In the genomic region with DNA sequence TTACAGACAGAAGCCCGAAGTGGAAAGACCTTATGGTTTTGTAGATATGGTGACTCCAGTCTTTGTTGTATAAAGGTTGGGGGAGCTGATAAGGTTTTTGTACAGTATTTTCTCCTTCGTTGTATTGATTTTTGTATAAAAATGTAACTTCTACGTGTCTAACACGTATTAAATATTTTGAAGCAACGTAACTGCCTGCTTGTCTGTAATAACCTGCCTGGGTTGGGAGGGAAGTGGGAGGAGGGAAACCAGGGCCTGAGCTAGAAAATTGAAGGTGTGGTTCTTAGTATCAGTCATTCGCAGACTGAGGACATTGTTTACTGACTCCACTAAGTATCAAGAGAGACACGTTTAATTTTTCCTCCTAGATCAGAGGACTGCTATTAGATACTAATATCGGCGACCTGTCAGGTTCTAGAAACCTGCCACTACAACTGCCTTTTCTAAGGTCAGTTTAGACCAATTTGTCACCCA, we compare ENCODE assay signal across 7 cellular contexts. TPM values are rescaled to one million over a fixed set of nuclear protein-coding genes. Genes with fewer than 3 reads are reported as not detected.
A peak's percentile ranks its signal among the peaks of the same experiment; 100 is the strongest.
DNase-seq lines count a peak whose midpoint lies in the region; ATAC-seq, FAIRE-seq and TF ChIP-seq lines count a peak whose summit lies in the region.

No MANE protein-coding gene starts in this region.

- peaks cover 44% of the 10 kb centered on the region for H3K79me2 ChIP-seq in HCT116 (ENCODE audit: insufficient read depth, low read length)

- no peaks in the 10 kb centered on the region for H3K27me3 ChIP-seq in HCT116 (ENCODE audit: insufficient read depth, low read length)

- no peaks in the 10 kb centered on the region for H3K9me3 ChIP-seq in HCT116 (ENCODE audit: control insufficient read depth in 1 of 2, insufficient read depth in 1 of 2, low read depth in 1 of 2, low read length in 2 of 2)

- peaks cover 3% of the 10 kb centered on the region in 2 experiments; a peak in 2 of 4 replicates for H3K36me3 ChIP-seq in HCT116 (ENCODE audit: control insufficient read depth in 1 of 2, insufficient read depth in 2 of 2, low read length in 2 of 2)

- RAD21 ChIA-PET in HCT116 (lab: Charles Lee; ENCODE audit: low non-redundant PET in 1 of 2, low total read pairs in 2 of 2, uncharacterized antibody in 2 of 2, unreplicated experiment in 2 of 2): no interaction called here

- H3K4me3 Mint-ChIP-seq in dendritic cell treated with granulocyte-macrophage colony-stimulating factor and Interleukin-4, amounts not matched to agents 40 ng/mL and 50 ng/mL, for 4 days: peak overlapping the region; percentile 80
- H3K4me3 Mint-ChIP-seq in nephron progenitor cell: peak overlapping the region; percentile 98

- H3K4me2 ChIP-seq in HCT116 (ENCODE audit: low read length): peak overlapping the region; percentile 75

- TF ChIP-seq RAD21 in HCT116 (IDR thresholded peaks at IDR 0.05; ENCODE audit: low read depth): no peak

- intact Hi-C loops in HCT116 (cut with micrococcal nuclease): no loop called here
- intact Hi-C loops in dendritic cell treated with granulocyte-macrophage colony-stimulating factor and Interleukin-4, amounts not matched to agents 40 ng/mL and 50 ng/mL, for 4 days (cut with micrococcal nuclease): loop anchor here (1.0 to 2.0 kb wide), 2 partner anchors 14 to 50 kb away; no protein-coding TSS in a partner anchor

- POLR2A ChIA-PET in HCT116 (lab: Charles Lee): interaction anchor here (0.6 to 2.1 kb wide), 10 partner anchors 8 to 52 kb away, joined by 3 to 9 read pairs (median 4); no protein-coding TSS in a partner anchor

- H3K27ac Mint-ChIP-seq in dendritic cell treated with granulocyte-macrophage colony-stimulating factor and Interleukin-4, amounts not matched to agents 40 ng/mL and 50 ng/mL, for 4 days: peak overlapping the region; percentile 93
- H3K27ac Mint-ChIP-seq in nephron progenitor cell: no peak overlapping the region

- H4K20me1 ChIP-seq in HCT116 (ENCODE audit: insufficient read depth): peaks cover 22% of the 10 kb centered on the region; the same call in 1 of the 2 replicates

- no peak for FAIRE-seq in RCC 7860 (lab: Jason Lieb, UNC)

- peak overlapping the region; percentile 79; the same call in 1 of the 2 replicates for H3K9ac ChIP-seq in HCT116 (ENCODE audit: low read length)

- H3K4me3 ChIP-seq in HCT116 (replicated peaks in 1 of 2; ENCODE audit: low read depth in 1 of 2, low read length in 2 of 2): peak overlapping the region; percentile 66 to 74; a peak in 3 of 4 replicates

- H3K9me2 ChIP-seq in HCT116 (ENCODE audit: insufficient read depth): no peaks in the 10 kb centered on the region

- H3K27ac ChIP-seq in HCT116 (ENCODE audit: low read depth, low read length): no peak overlapping the region

- TF ChIP-seq CTCF in HCT116 (IDR thresholded peaks at IDR 0.05 in 2 of 3, conservative IDR thresholded peaks at IDR 0.05 in 1 of 3; ENCODE audit: borderline replicate concordance in 1 of 3, insufficient read depth in 1 of 3, low read depth in 2 of 3, low read length in 2 of 3): no peak
- no peak for TF ChIP-seq CTCF in nephron progenitor cell (IDR thresholded peaks at IDR 0.05)

- TF ChIP-seq POLR2A in HCT116 (IDR thresholded peaks at IDR 0.05; ENCODE audit: borderline replicate concordance, extremely low read depth, insufficient read depth, insufficient read length): no peak

- H3K4me1 ChIP-seq in HCT116 (ENCODE audit: control insufficient read depth in 1 of 2, insufficient read depth in 2 of 2, low read length in 2 of 2): peaks cover 21 to 35% of the 10 kb centered on the region in 2 experiments

- no peak for DNase-seq in HCT116 (ENCODE audit: low read depth, low spot score)
- peak; percentile 18 for DNase-seq in T follicular helper cell (ENCODE audit: low read depth)
- DNase-seq in nephron progenitor cell: no peak
- DNase-seq in RCC 7860 (ENCODE audit: low spot score): no peak
- no peak for DNase-seq in DMS153 treated with DMSO at 0.1 percent for 48 hours (lab: John Stamatoyannopoulos, UW; ENCODE audit: unreplicated experiment)

- peaks cover 72% of the 10 kb centered on the region for H3K4me1 Mint-ChIP-seq in dendritic cell treated with granulocyte-macrophage colony-stimulating factor and Interleukin-4, amounts not matched to agents 40 ng/mL and 50 ng/mL, for 4 days (ENCODE audit: low read depth)
- H3K4me1 Mint-ChIP-seq in nephron progenitor cell: peaks cover 57% of the 10 kb centered on the region

- no TSS peak for BruUV-seq in HCT116 (replicated peaks; lab: Mats Ljungman, UMichigan)

- CTCF ChIA-PET in HCT116 (lab: Charles Lee): no interaction called here

- no peaks in the 10 kb centered on the region for H3K9me3 Mint-ChIP-seq in dendritic cell treated with granulocyte-macrophage colony-stimulating factor and Interleukin-4, amounts not matched to agents 40 ng/mL and 50 ng/mL, for 4 days
- no peaks in the 10 kb centered on the region for H3K9me3 Mint-ChIP-seq in nephron progenitor cell

- peaks cover 74% of the 10 kb centered on the region for H3K36me3 Mint-ChIP-seq in dendritic cell treated with granulocyte-macrophage colony-stimulating factor and Interleukin-4, amounts not matched to agents 40 ng/mL and 50 ng/mL, for 4 days (ENCODE audit: low read depth)
- H3K36me3 Mint-ChIP-seq in nephron progenitor cell (ENCODE audit: low read depth): peaks cover 5% of the 10 kb centered on the region

- H3K27me3 Mint-ChIP-seq in dendritic cell treated with granulocyte-macrophage colony-stimulating factor and Interleukin-4, amounts not matched to agents 40 ng/mL and 50 ng/mL, for 4 days: no peaks in the 10 kb centered on the region
- H3K27me3 Mint-ChIP-seq in nephron progenitor cell (ENCODE audit: low read depth, poor library complexity): peaks cover 14% of the 10 kb centered on the region

- ATAC-seq in HCT116 (no peak), HG02884 (IDR thresholded peaks at IDR 0.05; ENCODE audit: unreplicated experiment) (no peak)

- no peak overlapping the region for H2AFZ ChIP-seq in HCT116 (ENCODE audit: low read depth, low read length, poor library complexity, severe bottlenecking)

TF ChIP-seq in HCT116, 20 proteins besides CTCF, POLR2A, EP300 and RAD21:
- TF ChIP-seq SP1 (IDR thresholded peaks at IDR 0.05; ENCODE audit: low read depth) (no peak), SIN3A (IDR thresholded peaks at IDR 0.05; ENCODE audit: low read depth) (0 out of 2 replicates have a peak, but pooled peaks have one; percentile 5)

RNA-seq across cellular contexts. Expression of gene IER5, which starts 2.2 kb away (rescaled TPM):
- total RNA-seq in HCT116 (2021; ENCODE audit: unreplicated experiment): 30.5 TPM
- polyA plus RNA-seq in HCT116 (2012): 19.3 and 20.5 TPM in 2 replicates

RNA-seq across cellular contexts. Expression of gene MR1, which starts 56.9 kb away (rescaled TPM):
- total RNA-seq in HCT116 (2021; ENCODE audit: unreplicated experiment): 6.6 TPM
- polyA plus RNA-seq in HCT116 (2012): 5.4 and 6.1 TPM in 2 replicates
